ENCODE assay signal across 1 cellular context in the genomic region with DNA sequence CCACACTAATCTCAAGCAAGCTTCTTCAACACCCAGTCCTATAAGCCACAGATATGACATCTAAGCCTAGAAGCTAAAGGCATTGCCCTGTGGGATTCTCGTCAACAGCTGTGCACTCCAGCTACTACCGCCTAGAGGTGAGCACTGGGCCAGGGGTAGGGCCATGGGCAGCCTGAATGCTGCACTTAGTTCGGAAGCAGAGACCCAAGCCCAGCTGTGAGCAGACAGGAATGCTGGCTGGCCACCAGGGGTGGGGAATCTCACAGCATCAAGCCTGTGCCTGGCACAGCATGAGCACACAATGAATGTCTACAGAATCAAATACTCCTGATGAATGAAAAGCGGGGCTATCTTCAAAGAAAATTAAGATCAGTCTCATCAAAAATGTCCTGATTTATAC.
TF ChIP-seq lines count a peak whose summit lies in the region.

No MANE protein-coding gene starts in this region.

TF ChIP-seq in GM23338, 12 proteins besides CTCF, POLR2A, EP300 and RAD21 (continued from another document):
- TF ChIP-seq, protein P1, sequence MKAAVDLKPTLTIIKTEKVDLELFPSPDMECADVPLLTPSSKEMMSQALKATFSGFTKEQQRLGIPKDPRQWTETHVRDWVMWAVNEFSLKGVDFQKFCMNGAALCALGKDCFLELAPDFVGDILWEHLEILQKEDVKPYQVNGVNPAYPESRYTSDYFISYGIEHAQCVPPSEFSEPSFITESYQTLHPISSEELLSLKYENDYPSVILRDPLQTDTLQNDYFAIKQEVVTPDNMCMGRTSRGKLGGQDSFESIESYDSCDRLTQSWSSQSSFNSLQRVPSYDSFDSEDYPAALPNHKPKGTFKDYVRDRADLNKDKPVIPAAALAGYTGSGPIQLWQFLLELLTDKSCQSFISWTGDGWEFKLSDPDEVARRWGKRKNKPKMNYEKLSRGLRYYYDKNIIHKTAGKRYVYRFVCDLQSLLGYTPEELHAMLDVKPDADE (IDR thresholded peaks at IDR 0.05): no peak
- no peak for TF ChIP-seq JUNB (IDR thresholded peaks at IDR 0.05; ENCODE audit: unreplicated experiment)
